Comparison of ENCODE assay signal across 3 cellular contexts in genomic region chr4:94826206-94826605, GRCh38.
TF ChIP-seq lines count a peak whose summit lies in the region.

No MANE protein-coding gene starts in this region.

TF ChIP-seq in SK-N-SH treated with all-trans-retinoic acid at 6 μM for 48 hours, 23 proteins besides CTCF, POLR2A, EP300 and RAD21:
- TF ChIP-seq TOX (CRISPR knock-in tag; IDR thresholded peaks at IDR 0.05; ENCODE audit: borderline replicate concordance) (no peak), OSR1 (CRISPR knock-in tag; IDR thresholded peaks at IDR 0.05) (no peak), ISL1 (CRISPR knock-in tag; IDR thresholded peaks at IDR 0.05) (no peak), TCF4 (CRISPR knock-in tag; IDR thresholded peaks at IDR 0.05; ENCODE audit: borderline replicate concordance) (0 out of 2 replicates have a peak, but pooled peaks have one; percentile 18), BACH2 (CRISPR knock-in tag; IDR thresholded peaks at IDR 0.05; ENCODE audit: borderline replicate concordance) (no peak), ARNTL (CRISPR knock-in tag; IDR thresholded peaks at IDR 0.05; ENCODE audit: borderline replicate concordance, low read depth) (no peak)

TF ChIP-seq in SK-N-SH, 30 proteins besides CTCF, POLR2A, EP300 and RAD21:
- TF ChIP-seq, protein P1, sequence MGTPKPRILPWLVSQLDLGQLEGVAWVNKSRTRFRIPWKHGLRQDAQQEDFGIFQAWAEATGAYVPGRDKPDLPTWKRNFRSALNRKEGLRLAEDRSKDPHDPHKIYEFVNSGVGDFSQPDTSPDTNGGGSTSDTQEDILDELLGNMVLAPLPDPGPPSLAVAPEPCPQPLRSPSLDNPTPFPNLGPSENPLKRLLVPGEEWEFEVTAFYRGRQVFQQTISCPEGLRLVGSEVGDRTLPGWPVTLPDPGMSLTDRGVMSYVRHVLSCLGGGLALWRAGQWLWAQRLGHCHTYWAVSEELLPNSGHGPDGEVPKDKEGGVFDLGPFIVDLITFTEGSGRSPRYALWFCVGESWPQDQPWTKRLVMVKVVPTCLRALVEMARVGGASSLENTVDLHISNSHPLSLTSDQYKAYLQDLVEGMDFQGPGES (IDR thresholded peaks at IDR 0.05; ENCODE audit: low read depth, low read length), result no peak
- no peak for TF ChIP-seq NFIC (IDR thresholded peaks at IDR 0.05; ENCODE audit: borderline replicate concordance)
- no peak for TF ChIP-seq SMC3 (IDR thresholded peaks at IDR 0.05; ENCODE audit: low read depth, low read length)
- TF ChIP-seq, protein P2, sequence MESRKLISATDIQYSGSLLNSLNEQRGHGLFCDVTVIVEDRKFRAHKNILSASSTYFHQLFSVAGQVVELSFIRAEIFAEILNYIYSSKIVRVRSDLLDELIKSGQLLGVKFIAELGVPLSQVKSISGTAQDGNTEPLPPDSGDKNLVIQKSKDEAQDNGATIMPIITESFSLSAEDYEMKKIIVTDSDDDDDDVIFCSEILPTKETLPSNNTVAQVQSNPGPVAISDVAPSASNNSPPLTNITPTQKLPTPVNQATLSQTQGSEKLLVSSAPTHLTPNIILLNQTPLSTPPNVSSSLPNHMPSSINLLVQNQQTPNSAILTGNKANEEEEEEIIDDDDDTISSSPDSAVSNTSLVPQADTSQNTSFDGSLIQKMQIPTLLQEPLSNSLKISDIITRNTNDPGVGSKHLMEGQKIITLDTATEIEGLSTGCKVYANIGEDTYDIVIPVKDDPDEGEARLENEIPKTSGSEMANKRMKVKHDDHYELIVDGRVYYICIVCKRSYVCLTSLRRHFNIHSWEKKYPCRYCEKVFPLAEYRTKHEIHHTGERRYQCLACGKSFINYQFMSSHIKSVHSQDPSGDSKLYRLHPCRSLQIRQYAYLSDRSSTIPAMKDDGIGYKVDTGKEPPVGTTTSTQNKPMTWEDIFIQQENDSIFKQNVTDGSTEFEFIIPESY (IDR thresholded peaks at IDR 0.05; ENCODE audit: borderline replicate concordance, low read depth), result no peak
- TF ChIP-seq NRF1 (IDR thresholded peaks at IDR 0.05; ENCODE audit: low read depth, low read length), result no peak

TF ChIP-seq in endothelial cell of umbilical vein, 7 proteins besides CTCF, POLR2A, EP300 and RAD21:
- TF ChIP-seq GATA2 (IDR thresholded peaks at IDR 0.05; ENCODE audit: insufficient read depth, insufficient read length, low read depth, low read length), result no peak
- no peak for TF ChIP-seq FOS (IDR thresholded peaks at IDR 0.05; ENCODE audit: borderline replicate concordance, insufficient read depth, low read length)
- TF ChIP-seq MYC (IDR thresholded peaks at IDR 0.05; ENCODE audit: low read depth, low read length), result no peak
